31 cellular contexts compared by ENCODE assay signal in genomic region chrX:75873993-75874392, GRCh38.
"Had no signal": no experiment of that assay in that cellular context is flagged by ENCODE, and none has a peak within 500 bp of the region (broad histone marks: within the 10 kb centered on the region; RNA-seq: fewer than 3 reads in every experiment).

No MANE protein-coding gene starts in this region.

- H2AFZ ChIP-seq: neural progenitor cell, parathyroid adenoma had no signal

- H3K9me3 ChIP-seq: ovary, suprapubic skin, testis, transverse colon, upper lobe of right lung, uterus had no signal

- H3K27me3 Mint-ChIP-seq: progenitor cell of endocrine pancreas; stimulated activated memory B cell treated with anti-CD40 and anti-IgM and Interleukin-4, amounts not matched to agents 10 μg/mL and 1 μg/mL and 100 μg/mL, for 72 hours; stimulated activated naive CD8-positive, alpha-beta T cell treated with anti-CD3 and anti-CD28 coated beads, Interleukin-15, amount 100 ng/mL, for 72 hours; type B pancreatic cell had no signal

- H3K27ac Mint-ChIP-seq: natural killer cell; nephron; neural progenitor cell; progenitor cell of endocrine pancreas; stimulated activated memory B cell treated with anti-CD40 and anti-IgM and Interleukin-4, amounts not matched to agents 10 μg/mL and 1 μg/mL and 100 μg/mL, for 72 hours; stimulated activated naive CD8-positive, alpha-beta T cell treated with anti-CD3 and anti-CD28 coated beads, Interleukin-15, amount 100 ng/mL, for 72 hours; type B pancreatic cell had no signal

- ATAC-seq: natural killer cell; psoas muscle; right cardiac atrium; sciatic nerve; stimulated activated memory B cell treated with anti-CD40 and anti-IgM and Interleukin-4, amounts not matched to agents 10 μg/mL and 1 μg/mL and 100 μg/mL, for 72 hours; stimulated activated naive CD8-positive, alpha-beta T cell treated with anti-CD3 and anti-CD28 coated beads, Interleukin-15, amount 100 ng/mL, for 72 hours; stimulated activated naive CD8-positive, alpha-beta T cell treated with anti-CD3 and anti-CD28 coated beads, Interleukin-15, Interleukin-2, amounts not matched to agents 100 U/mL and 50 U/mL, for 24 hours; upper lobe of right lung had no signal

- H3K4me1 ChIP-seq: neural progenitor cell, parathyroid adenoma, psoas muscle, spleen, suprapubic skin, testis, tibial artery, transverse colon, upper lobe of right lung, uterus had no signal

- H3K79me2 ChIP-seq: parathyroid adenoma had no signal

- H3K27me3 ChIP-seq: neural progenitor cell, ovary, suprapubic skin, testis, tibial artery, transverse colon, upper lobe of right lung, uterus had no signal

- H3K9ac ChIP-seq: neural progenitor cell, parathyroid adenoma had no signal

- H3K27ac ChIP-seq: neural progenitor cell, ovary, parathyroid adenoma, psoas muscle, skin epidermis, spleen, suprapubic skin, testis, tibial artery, transverse colon, upper lobe of right lung, uterus had no signal

- H3K36me3 ChIP-seq: neural progenitor cell, ovary, spleen, suprapubic skin, tibial artery, transverse colon, upper lobe of right lung, uterus had no signal

- H3K4me2 ChIP-seq: neural progenitor cell, smooth muscle cell had no signal

- DNase-seq: natural killer cell; occipital lobe; ovary; posterior cingulate gyrus; psoas muscle; right cardiac atrium; spleen; stimulated activated CD4-positive, alpha-beta T cell treated with anti-CD3 and anti-CD28 coated beads, Interleukin-12 subunit alpha, Interleukin-12 subunit beta, amount 100 ng/mL, for 4 hours; stimulated activated CD4-positive, alpha-beta T cell treated with anti-CD3 and anti-CD28 coated beads, Interleukin-1b, Interleukin-23, amount 100 ng/mL, for 48 hours; stimulated activated CD4-positive, alpha-beta T cell treated with anti-CD3 and anti-CD28 coated beads, Interleukin-4, amount 100 ng/mL, for 1 hour; stimulated activated CD4-positive, alpha-beta T cell treated with anti-CD3 and anti-CD28 coated beads, Interleukin-4, amount 100 ng/mL, for 4 hours; stimulated activated CD8-positive, alpha-beta memory T cell treated with anti-CD3 and anti-CD28 coated beads, Interleukin-4, amount 100 ng/mL, for 48 hours; stimulated activated naive CD4-positive, alpha-beta T cell; stimulated activated naive CD8-positive, alpha-beta T cell treated with anti-CD3 and anti-CD28 coated beads, Interleukin-15, amount 100 ng/mL, for 72 hours; stimulated activated naive CD8-positive, alpha-beta T cell treated with anti-CD3 and anti-CD28 coated beads, Interleukin-15, Interleukin-2, amounts not matched to agents 100 U/mL and 50 U/mL, for 24 hours; substantia nigra; testis; tibial artery; transverse colon; upper lobe of right lung; uterus had no signal

- H3K36me3 Mint-ChIP-seq: natural killer cell; neural progenitor cell; stimulated activated memory B cell treated with anti-CD40 and anti-IgM and Interleukin-4, amounts not matched to agents 10 μg/mL and 1 μg/mL and 100 μg/mL, for 72 hours; type B pancreatic cell had no signal

- H3K4me1 Mint-ChIP-seq: natural killer cell; nephron; neural progenitor cell; stimulated activated memory B cell treated with anti-CD40 and anti-IgM and Interleukin-4, amounts not matched to agents 10 μg/mL and 1 μg/mL and 100 μg/mL, for 72 hours; stimulated activated naive CD8-positive, alpha-beta T cell treated with anti-CD3 and anti-CD28 coated beads, Interleukin-15, amount 100 ng/mL, for 72 hours had no signal

- H3K4me3 Mint-ChIP-seq: natural killer cell; nephron; neural progenitor cell; stimulated activated memory B cell treated with anti-CD40 and anti-IgM and Interleukin-4, amounts not matched to agents 10 μg/mL and 1 μg/mL and 100 μg/mL, for 72 hours; stimulated activated naive CD8-positive, alpha-beta T cell treated with anti-CD3 and anti-CD28 coated beads, Interleukin-15, amount 100 ng/mL, for 72 hours; type B pancreatic cell had no signal

- H3K4me3 ChIP-seq: neural progenitor cell, ovary, psoas muscle, skin epidermis, smooth muscle cell, spleen, suprapubic skin, testis, tibial artery, transverse colon, upper lobe of right lung, uterus had no signal
